1 cellular context compared by ENCODE assay signal in genomic region chr20:38221041-38221589, GRCh38.
TF ChIP-seq lines count a peak whose summit lies in the region.

No MANE protein-coding gene starts in this region.

TF ChIP-seq in HepG2, 621 proteins besides CTCF, POLR2A, EP300 and RAD21 (continued from another document and continues in another):
- TF ChIP-seq ETV5 (CRISPR knock-in tag; IDR thresholded peaks at IDR 0.05; ENCODE audit: borderline replicate concordance) (no peak), PPARG (CRISPR knock-in tag; conservative IDR thresholded peaks at IDR 0.05) (no peak), TCF7 (IDR thresholded peaks at IDR 0.05; ENCODE audit: low read depth) (no peak), ZBTB2 (CRISPR knock-in tag; IDR thresholded peaks at IDR 0.05; ENCODE audit: low read depth) (0 out of 2 replicates have a peak, but pooled peaks have one; percentile 28), HCFC1 (IDR thresholded peaks at IDR 0.05; ENCODE audit: low read depth, low read length) (no peak), MBD4 (IDR thresholded peaks at IDR 0.05; ENCODE audit: borderline replicate concordance, low read length) (no peak), ZNF329 (CRISPR knock-in tag; IDR thresholded peaks at IDR 0.05; ENCODE audit: low read depth) (no peak), SMARCE1 (IDR thresholded peaks at IDR 0.05; ENCODE audit: borderline replicate concordance) (no peak), ZFP41 (CRISPR knock-in tag; IDR thresholded peaks at IDR 0.05; ENCODE audit: borderline replicate concordance) (no peak), ATM (IDR thresholded peaks at IDR 0.05; ENCODE audit: borderline replicate concordance) (no peak), MAX (IDR thresholded peaks at IDR 0.05) (no peak; the same call in 1 of the 2 replicates), ZNF230 (CRISPR knock-in tag; IDR thresholded peaks at IDR 0.05) (no peak), CENPX (CRISPR knock-in tag; IDR thresholded peaks at IDR 0.05) (no peak), KAT2B (IDR thresholded peaks at IDR 0.05; ENCODE audit: borderline replicate concordance, low read depth, low read length) (no peak), ADNP (CRISPR knock-in tag; IDR thresholded peaks at IDR 0.05) (no peak), TCF7L2 (IDR thresholded peaks at IDR 0.05; ENCODE audit: low read depth, low read length) (no peak), REXO4 (CRISPR knock-in tag; IDR thresholded peaks at IDR 0.05; ENCODE audit: borderline replicate concordance) (no peak), DR1 (CRISPR knock-in tag; IDR thresholded peaks at IDR 0.05) (no peak), HIVEP1 (CRISPR knock-in tag; IDR thresholded peaks at IDR 0.05) (0 out of 2 replicates have a peak, but pooled peaks have one; percentile 17), ZNF205 (CRISPR knock-in tag; IDR thresholded peaks at IDR 0.05) (no peak), ZNF121 (CRISPR knock-in tag; IDR thresholded peaks at IDR 0.05) (no peak), U2AF2 (IDR thresholded peaks at IDR 0.05; ENCODE audit: low read depth, low read length) (no peak), XRCC5 (optimal IDR thresholded peaks at IDR 0.05; ENCODE audit: low read length) (peak; percentile 91), IRF2 (CRISPR knock-in tag; IDR thresholded peaks at IDR 0.05) (no peak), ZNF878 (CRISPR knock-in tag; IDR thresholded peaks at IDR 0.05) (no peak), SMYD3 (CRISPR knock-in tag; IDR thresholded peaks at IDR 0.05) (no peak), ZNF776 (CRISPR knock-in tag; IDR thresholded peaks at IDR 0.05) (no peak), POLR2G (IDR thresholded peaks at IDR 0.05; ENCODE audit: low read depth, low read length) (no peak), ZNF430 (CRISPR knock-in tag; IDR thresholded peaks at IDR 0.05) (peak; percentile 56; the same call in 1 of the 2 replicates), MLLT10 (CRISPR knock-in tag; IDR thresholded peaks at IDR 0.05) (no peak), ZNF160 (CRISPR knock-in tag; IDR thresholded peaks at IDR 0.05) (no peak), HDAC6 (IDR thresholded peaks at IDR 0.05; ENCODE audit: low read depth, low read length) (no peak), ZC3H4 (CRISPR knock-in tag; IDR thresholded peaks at IDR 0.05; ENCODE audit: borderline replicate concordance) (no peak), FOSL1 (CRISPR knock-in tag; IDR thresholded peaks at IDR 0.05; ENCODE audit: borderline replicate concordance) (no peak), ZNF326 (CRISPR knock-in tag; IDR thresholded peaks at IDR 0.05; ENCODE audit: borderline replicate concordance) (no peak), ZNF567 (CRISPR knock-in tag; IDR thresholded peaks at IDR 0.05; ENCODE audit: borderline replicate concordance) (0 out of 2 replicates have a peak, but pooled peaks have one; percentile 56), FIP1L1 (IDR thresholded peaks at IDR 0.05; ENCODE audit: borderline replicate concordance, insufficient read depth, low read depth, low read length) (no peak), PHF21A (CRISPR knock-in tag; IDR thresholded peaks at IDR 0.05) (no peak), ZNF549 (CRISPR knock-in tag; IDR thresholded peaks at IDR 0.05) (no peak), GPBP1L1 (CRISPR knock-in tag; IDR thresholded peaks at IDR 0.05) (no peak), ZNF629 (CRISPR knock-in tag; conservative IDR thresholded peaks at IDR 0.05) (no peak), BCL6 (CRISPR knock-in tag; IDR thresholded peaks at IDR 0.05) (no peak), ZNF792 (CRISPR knock-in tag; IDR thresholded peaks at IDR 0.05) (no peak), SMAD9 (CRISPR knock-in tag; IDR thresholded peaks at IDR 0.05) (no peak), USF2 (IDR thresholded peaks at IDR 0.05; ENCODE audit: low read depth, low read length) (no peak), USF2 (CRISPR knock-in tag; IDR thresholded peaks at IDR 0.05; ENCODE audit: borderline replicate concordance) (no peak), PAWR (CRISPR knock-in tag; IDR thresholded peaks at IDR 0.05; ENCODE audit: borderline replicate concordance) (no peak), MED13 (CRISPR knock-in tag; IDR thresholded peaks at IDR 0.05) (no peak), NFE2 (CRISPR knock-in tag; IDR thresholded peaks at IDR 0.05) (no peak), ZNF333 (CRISPR knock-in tag; IDR thresholded peaks at IDR 0.05; ENCODE audit: borderline replicate concordance) (no peak), SCMH1 (CRISPR knock-in tag; IDR thresholded peaks at IDR 0.05; ENCODE audit: borderline replicate concordance) (no peak)
- TF ChIP-seq, protein P1, sequence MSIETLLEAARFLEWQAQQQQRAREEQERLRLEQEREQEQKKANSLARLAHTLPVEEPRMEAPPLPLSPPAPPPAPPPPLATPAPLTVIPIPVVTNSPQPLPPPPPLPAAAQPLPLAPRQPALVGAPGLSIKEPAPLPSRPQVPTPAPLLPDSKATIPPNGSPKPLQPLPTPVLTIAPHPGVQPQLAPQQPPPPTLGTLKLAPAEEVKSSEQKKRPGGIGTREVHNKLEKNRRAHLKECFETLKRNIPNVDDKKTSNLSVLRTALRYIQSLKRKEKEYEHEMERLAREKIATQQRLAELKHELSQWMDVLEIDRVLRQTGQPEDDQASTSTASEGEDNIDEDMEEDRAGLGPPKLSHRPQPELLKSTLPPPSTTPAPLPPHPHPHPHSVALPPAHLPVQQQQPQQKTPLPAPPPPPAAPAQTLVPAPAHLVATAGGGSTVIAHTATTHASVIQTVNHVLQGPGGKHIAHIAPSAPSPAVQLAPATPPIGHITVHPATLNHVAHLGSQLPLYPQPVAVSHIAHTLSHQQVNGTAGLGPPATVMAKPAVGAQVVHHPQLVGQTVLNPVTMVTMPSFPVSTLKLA (IDR thresholded peaks at IDR 0.05), result no peak
- TF ChIP-seq, protein P2, sequence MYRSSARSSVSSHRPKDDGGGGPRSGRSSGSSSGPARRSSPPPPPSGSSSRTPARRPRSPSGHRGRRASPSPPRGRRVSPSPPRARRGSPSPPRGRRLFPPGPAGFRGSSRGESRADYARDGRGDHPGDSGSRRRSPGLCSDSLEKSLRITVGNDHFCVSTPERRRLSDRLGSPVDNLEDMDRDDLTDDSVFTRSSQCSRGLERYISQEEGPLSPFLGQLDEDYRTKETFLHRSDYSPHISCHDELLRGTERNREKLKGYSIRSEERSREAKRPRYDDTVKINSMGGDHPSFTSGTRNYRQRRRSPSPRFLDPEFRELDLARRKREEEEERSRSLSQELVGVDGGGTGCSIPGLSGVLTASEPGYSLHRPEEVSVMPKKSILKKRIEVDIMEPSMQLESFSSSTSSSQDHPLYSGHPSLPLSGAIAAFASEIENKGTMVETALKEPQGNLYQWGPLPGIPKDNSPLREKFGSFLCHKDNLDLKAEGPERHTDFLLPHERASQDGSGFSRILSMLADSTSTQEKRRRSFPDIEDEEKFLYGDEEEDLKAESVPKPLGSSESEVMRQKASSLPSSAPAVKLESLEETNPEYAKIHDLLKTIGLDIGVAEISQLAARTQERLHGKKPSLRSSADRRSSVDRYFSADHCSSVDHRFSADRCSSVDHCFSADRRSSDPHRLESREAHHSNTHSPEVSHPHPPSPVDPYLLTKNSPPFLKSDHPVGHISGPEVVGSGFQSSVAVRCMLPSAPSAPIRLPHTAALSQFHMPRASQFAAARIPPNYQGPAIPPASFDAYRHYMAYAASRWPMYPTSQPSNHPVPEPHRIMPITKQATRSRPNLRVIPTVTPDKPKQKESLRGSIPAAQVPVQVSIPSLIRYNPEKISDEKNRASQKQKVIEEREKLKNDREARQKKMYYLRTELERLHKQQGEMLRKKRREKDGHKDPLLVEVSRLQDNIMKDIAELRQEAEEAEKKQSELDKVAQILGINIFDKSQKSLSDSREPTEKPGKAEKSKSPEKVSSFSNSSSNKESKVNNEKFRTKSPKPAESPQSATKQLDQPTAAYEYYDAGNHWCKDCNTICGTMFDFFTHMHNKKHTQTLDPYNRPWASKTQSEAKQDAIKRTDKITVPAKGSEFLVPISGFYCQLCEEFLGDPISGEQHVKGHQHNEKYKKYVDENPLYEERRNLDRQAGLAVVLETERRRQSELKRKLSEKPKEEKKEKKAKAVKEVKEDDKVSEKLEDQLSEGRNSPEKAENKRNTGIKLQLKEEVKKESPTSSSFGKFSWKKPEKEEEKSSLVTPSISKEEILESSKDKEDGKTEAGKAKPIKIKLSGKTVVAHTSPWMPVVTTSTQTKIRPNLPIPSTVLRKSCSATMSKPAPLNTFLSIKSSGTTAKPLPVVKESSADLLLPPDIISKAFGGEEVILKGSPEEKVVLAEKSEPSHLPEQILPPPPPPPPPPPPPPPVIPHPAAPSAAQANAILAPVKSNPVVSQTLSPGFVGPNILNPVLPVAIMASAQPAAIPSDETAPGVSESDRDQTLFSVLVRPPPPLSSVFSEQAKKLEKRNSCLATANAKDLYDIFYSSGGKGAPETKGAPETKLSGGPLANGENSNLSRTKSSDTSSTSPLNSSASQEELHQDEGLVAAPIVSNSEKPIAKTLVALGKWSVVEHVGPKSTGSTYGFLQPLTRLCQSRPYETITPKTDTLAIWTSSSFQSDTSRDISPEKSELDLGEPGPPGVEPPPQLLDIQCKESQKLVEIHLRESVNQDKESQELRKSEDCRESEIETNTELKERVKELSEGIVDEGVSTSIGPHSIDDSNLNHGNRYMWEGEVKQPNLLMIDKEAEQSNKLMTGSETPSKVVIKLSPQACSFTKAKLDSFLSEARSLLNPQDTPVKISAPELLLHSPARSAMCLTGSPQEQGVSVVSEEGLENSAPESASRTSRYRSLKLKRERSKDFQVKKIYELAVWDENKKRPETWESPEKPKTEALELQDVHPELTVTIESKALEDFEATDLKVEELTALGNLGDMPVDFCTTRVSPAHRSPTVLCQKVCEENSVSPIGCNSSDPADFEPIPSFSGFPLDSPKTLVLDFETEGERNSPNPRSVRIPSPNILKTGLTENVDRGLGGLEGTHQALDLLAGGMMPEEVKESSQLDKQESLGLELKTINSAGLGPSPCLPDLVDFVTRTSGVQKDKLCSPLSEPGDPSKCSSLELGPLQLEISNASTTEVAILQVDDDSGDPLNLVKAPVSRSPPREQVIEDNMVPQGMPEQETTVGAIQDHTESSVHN (CRISPR knock-in tag; IDR thresholded peaks at IDR 0.05), result peak; percentile 76; the same call in 1 of the 2 replicates
- TF ChIP-seq, protein P3, sequence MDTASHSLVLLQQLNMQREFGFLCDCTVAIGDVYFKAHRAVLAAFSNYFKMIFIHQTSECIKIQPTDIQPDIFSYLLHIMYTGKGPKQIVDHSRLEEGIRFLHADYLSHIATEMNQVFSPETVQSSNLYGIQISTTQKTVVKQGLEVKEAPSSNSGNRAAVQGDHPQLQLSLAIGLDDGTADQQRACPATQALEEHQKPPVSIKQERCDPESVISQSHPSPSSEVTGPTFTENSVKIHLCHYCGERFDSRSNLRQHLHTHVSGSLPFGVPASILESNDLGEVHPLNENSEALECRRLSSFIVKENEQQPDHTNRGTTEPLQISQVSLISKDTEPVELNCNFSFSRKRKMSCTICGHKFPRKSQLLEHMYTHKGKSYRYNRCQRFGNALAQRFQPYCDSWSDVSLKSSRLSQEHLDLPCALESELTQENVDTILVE (CRISPR knock-in tag; IDR thresholded peaks at IDR 0.05), result no peak
- TF ChIP-seq, protein P4, sequence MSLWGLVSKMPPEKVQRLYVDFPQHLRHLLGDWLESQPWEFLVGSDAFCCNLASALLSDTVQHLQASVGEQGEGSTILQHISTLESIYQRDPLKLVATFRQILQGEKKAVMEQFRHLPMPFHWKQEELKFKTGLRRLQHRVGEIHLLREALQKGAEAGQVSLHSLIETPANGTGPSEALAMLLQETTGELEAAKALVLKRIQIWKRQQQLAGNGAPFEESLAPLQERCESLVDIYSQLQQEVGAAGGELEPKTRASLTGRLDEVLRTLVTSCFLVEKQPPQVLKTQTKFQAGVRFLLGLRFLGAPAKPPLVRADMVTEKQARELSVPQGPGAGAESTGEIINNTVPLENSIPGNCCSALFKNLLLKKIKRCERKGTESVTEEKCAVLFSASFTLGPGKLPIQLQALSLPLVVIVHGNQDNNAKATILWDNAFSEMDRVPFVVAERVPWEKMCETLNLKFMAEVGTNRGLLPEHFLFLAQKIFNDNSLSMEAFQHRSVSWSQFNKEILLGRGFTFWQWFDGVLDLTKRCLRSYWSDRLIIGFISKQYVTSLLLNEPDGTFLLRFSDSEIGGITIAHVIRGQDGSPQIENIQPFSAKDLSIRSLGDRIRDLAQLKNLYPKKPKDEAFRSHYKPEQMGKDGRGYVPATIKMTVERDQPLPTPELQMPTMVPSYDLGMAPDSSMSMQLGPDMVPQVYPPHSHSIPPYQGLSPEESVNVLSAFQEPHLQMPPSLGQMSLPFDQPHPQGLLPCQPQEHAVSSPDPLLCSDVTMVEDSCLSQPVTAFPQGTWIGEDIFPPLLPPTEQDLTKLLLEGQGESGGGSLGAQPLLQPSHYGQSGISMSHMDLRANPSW (CRISPR knock-in tag; IDR thresholded peaks at IDR 0.05; ENCODE audit: borderline replicate concordance), result no peak
